20 cellular contexts compared by ENCODE assay signal in genomic region chr22:32584650-32585049, GRCh38.
DNase-seq lines count a peak whose midpoint lies in the region; ATAC-seq, FAIRE-seq and TF ChIP-seq lines count a peak whose summit lies in the region.
"Had no signal": no experiment of that assay in that cellular context is flagged by ENCODE, and none has a peak within 500 bp of the region (broad histone marks: within the 10 kb centered on the region; RNA-seq: fewer than 3 reads in every experiment).

No MANE protein-coding gene starts in this region.

- H3K4me3 ChIP-seq in choroid plexus epithelial cell (ENCODE audit: low read depth, low read length): no peak overlapping the region
- H3K4me3 ChIP-seq in right cardiac atrium (ENCODE audit: low read length): no peak overlapping the region
- no peak overlapping the region for H3K4me3 ChIP-seq in tibial nerve
- H3K4me3 ChIP-seq: prostate gland had no signal

- no peaks in the 10 kb centered on the region for H3K9me3 ChIP-seq in right cardiac atrium (ENCODE audit: control insufficient read depth, low read length)
- H3K9me3 ChIP-seq in tibial nerve: no peaks in the 10 kb centered on the region
- H3K9me3 ChIP-seq: prostate gland had no signal

- no peak overlapping the region for H3K27ac ChIP-seq in right cardiac atrium (ENCODE audit: low read length)
- peak overlapping the region in 3 of 4 donors; percentile 6 to 81 (median 76) for H3K27ac ChIP-seq in tibial nerve
- H3K27ac ChIP-seq: prostate gland had no signal

- H3K9me3 Mint-ChIP-seq in HFFc6 (peaks cover 14% of the 10 kb centered on the region), CD14-positive monocyte (peaks cover under 1 to 15% (median 4%) of the 10 kb centered on the region in 7 donors)

- H3K27ac Mint-ChIP-seq in HFFc6: no peak overlapping the region
- H3K27ac Mint-ChIP-seq in CD14-positive monocyte: no peak overlapping the region
- H3K27ac Mint-ChIP-seq: activated naive CD8-positive, alpha-beta T cell treated with anti-CD3 and anti-CD28 coated beads, Interleukin-2, amount 10 ng/mL, durations not matched to agents 7 days and 5 days; dendritic cell treated with granulocyte-macrophage colony-stimulating factor and Interleukin-4, amounts not matched to agents 40 ng/mL and 50 ng/mL, for 4 days; IgD-negative memory B cell; stimulated activated effector memory CD8-positive, alpha-beta T cell treated with anti-CD3 and anti-CD28 coated beads, Interleukin-12 subunit alpha, Interleukin-12 subunit beta, amount 100 ng/mL, for 72 hours had no signal

- no peak for TF ChIP-seq POLR2A in tibial nerve (IDR thresholded peaks at IDR 0.05)

- no peaks in the 10 kb centered on the region for H3K36me3 ChIP-seq in tibial nerve
- H3K36me3 ChIP-seq: prostate gland had no signal

- intact Hi-C loops in right cardiac atrium (cut with DNase I) (no loop called here), CD14-positive monocyte (cut with micrococcal nuclease) (no loop called here)

- H3K4me3 Mint-ChIP-seq in HFFc6 (no peak overlapping the region), CD14-positive monocyte (no peak overlapping the region)
- H3K4me3 Mint-ChIP-seq: activated naive CD8-positive, alpha-beta T cell treated with anti-CD3 and anti-CD28 coated beads, Interleukin-2, amount 10 ng/mL, durations not matched to agents 7 days and 5 days; dendritic cell treated with granulocyte-macrophage colony-stimulating factor and Interleukin-4, amounts not matched to agents 40 ng/mL and 50 ng/mL, for 4 days; IgD-negative memory B cell; stimulated activated effector memory CD8-positive, alpha-beta T cell treated with anti-CD3 and anti-CD28 coated beads, Interleukin-12 subunit alpha, Interleukin-12 subunit beta, amount 100 ng/mL, for 72 hours had no signal

- FAIRE-seq in frontal cortex (lab: Jason Lieb, UNC): no peak
- FAIRE-seq: D721Med, H1 had no signal

- H3K4me1 Mint-ChIP-seq in HFFc6 (ENCODE audit: low read depth) (peaks cover 34% of the 10 kb centered on the region), CD14-positive monocyte (no peaks in the 10 kb centered on the region)
- H3K4me1 Mint-ChIP-seq: activated naive CD8-positive, alpha-beta T cell treated with anti-CD3 and anti-CD28 coated beads, Interleukin-2, amount 10 ng/mL, durations not matched to agents 7 days and 5 days; IgD-negative memory B cell; stimulated activated effector memory CD8-positive, alpha-beta T cell treated with anti-CD3 and anti-CD28 coated beads, Interleukin-12 subunit alpha, Interleukin-12 subunit beta, amount 100 ng/mL, for 72 hours had no signal

- ATAC-seq in right cardiac atrium (peak; percentile 41 to 57), GM18511 (IDR thresholded peaks at IDR 0.05; ENCODE audit: unreplicated experiment) (no peak)
- ATAC-seq: stimulated activated effector memory CD8-positive, alpha-beta T cell treated with anti-CD3 and anti-CD28 coated beads, Interleukin-12 subunit alpha, Interleukin-12 subunit beta, amount 100 ng/mL, for 72 hours had no signal

- H3K36me3 Mint-ChIP-seq in HFFc6 (ENCODE audit: low read depth) (peaks cover 16% of the 10 kb centered on the region), CD14-positive monocyte (no peaks in the 10 kb centered on the region)
- H3K36me3 Mint-ChIP-seq: activated naive CD8-positive, alpha-beta T cell treated with anti-CD3 and anti-CD28 coated beads, Interleukin-2, amount 10 ng/mL, durations not matched to agents 7 days and 5 days; IgD-negative memory B cell; stimulated activated effector memory CD8-positive, alpha-beta T cell treated with anti-CD3 and anti-CD28 coated beads, Interleukin-12 subunit alpha, Interleukin-12 subunit beta, amount 100 ng/mL, for 72 hours had no signal

- H3K27me3 Mint-ChIP-seq in HFFc6 (ENCODE audit: insufficient read depth) (peaks cover 10% of the 10 kb centered on the region), CD14-positive monocyte (ENCODE audit: low read depth in 3 of 3) (peaks cover 0 to 3% (median 2%) of the 10 kb centered on the region in 3 donors)
- H3K27me3 Mint-ChIP-seq: dendritic cell treated with granulocyte-macrophage colony-stimulating factor and Interleukin-4, amounts not matched to agents 40 ng/mL and 50 ng/mL, for 4 days had no signal

- DNase-seq in HFFc6 (peak; percentile 12), choroid plexus epithelial cell (ENCODE audit: low read depth) (peak; percentile 87), right cardiac atrium (no peak), tibial nerve (ENCODE audit: low spot score in 2 of 2) (peak in 1 of 2 donors; percentile 76), frontal cortex (ENCODE audit: low spot score in 2 of 2) (no peak), CD14-positive monocyte (ENCODE audit: low spot score) (no peak)
- DNase-seq: activated CD4-positive, CD25-positive, alpha-beta regulatory T cell; activated naive CD8-positive, alpha-beta T cell treated with anti-CD3 and anti-CD28 coated beads, Interleukin-2, amount 10 ng/mL, durations not matched to agents 7 days and 5 days; glutamatergic neuron; left cardiac atrium; NCI-H226; stimulated activated CD4-positive, alpha-beta T cell treated with anti-CD3 and anti-CD28 coated beads, Interleukin-4, amount 100 ng/mL, for 24 hours; SW 1271 had no signal

- TF ChIP-seq EP300 in tibial nerve (IDR thresholded peaks at IDR 0.05): peak in 1 of 2 donors; percentile 81

- TF ChIP-seq CTCF in HFFc6 (IDR thresholded peaks at IDR 0.05) (no peak), choroid plexus epithelial cell (conservative IDR thresholded peaks at IDR 0.05; ENCODE audit: low read depth, low read length) (no peak), tibial nerve (IDR thresholded peaks at IDR 0.05) (no peak), CD14-positive monocyte (IDR thresholded peaks at IDR 0.05) (no peak)

- peaks cover 2% of the 10 kb centered on the region for H3K4me1 ChIP-seq in right cardiac atrium (ENCODE audit: control insufficient read depth, insufficient read depth, low read length)
- peaks cover 0 to 50% (median 7%) of the 10 kb centered on the region in 4 donors for H3K4me1 ChIP-seq in tibial nerve

- H3K27me3 ChIP-seq in right cardiac atrium (ENCODE audit: control insufficient read depth, insufficient read depth) (no peaks in the 10 kb centered on the region), tibial nerve (no peaks in the 10 kb centered on the region)

Comparison
In these comparisons a context has a peak if more than half of its experiments do, and no peak if none do; other contexts are left out.
1. DNase-seq: peak in HFFc6 (single experiment) and choroid plexus epithelial cell (single experiment); none in right cardiac atrium (0 of 3), frontal cortex (0 of 2) and CD14-positive monocyte (single experiment).